Comparison of ENCODE assay signal across 18 cellular contexts in genomic region chr6:85047818-85048217, GRCh38.
"Had no signal": no experiment of that assay in that cellular context is flagged by ENCODE, and none has a peak within 500 bp of the region (broad histone marks: within the 10 kb centered on the region; RNA-seq: fewer than 3 reads in every experiment).

No MANE protein-coding gene starts in this region.

- H3K36me3 ChIP-seq: colonic mucosa, heart left ventricle, neutrophil, tibial nerve had no signal

- H3K27ac Mint-ChIP-seq: endodermal cell; naive thymus-derived CD8-positive, alpha-beta T cell; stimulated activated naive B cell treated with anti-CD40 and anti-IgM and Interleukin-4, amounts not matched to agents 10 μg/mL and 1 μg/mL and 100 μg/mL, for 72 hours; stimulated activated naive CD8-positive, alpha-beta T cell treated with anti-CD3 and anti-CD28 coated beads, Interleukin-15, amount 100 ng/mL, for 72 hours had no signal

- H3K4me3 ChIP-seq: colonic mucosa, heart left ventricle, mucosa of descending colon, psoas muscle, testis, tibial nerve had no signal

- H3K9me3 Mint-ChIP-seq: endodermal cell; stimulated activated naive B cell treated with anti-CD40 and anti-IgM and Interleukin-4, amounts not matched to agents 10 μg/mL and 1 μg/mL and 100 μg/mL, for 72 hours; stimulated activated naive CD8-positive, alpha-beta T cell treated with anti-CD3 and anti-CD28 coated beads, Interleukin-15, amount 100 ng/mL, for 72 hours had no signal

- ATAC-seq: heart left ventricle; left lobe of liver; mucosa of descending colon; naive thymus-derived CD8-positive, alpha-beta T cell; psoas muscle; sciatic nerve; stimulated activated naive B cell treated with anti-CD40 and anti-IgM and Interleukin-4, amounts not matched to agents 10 μg/mL and 1 μg/mL and 100 μg/mL, for 72 hours; stimulated activated naive CD8-positive, alpha-beta T cell treated with anti-CD3 and anti-CD28 coated beads, Interleukin-15, amount 100 ng/mL, for 72 hours had no signal

- H3K4me3 Mint-ChIP-seq: endodermal cell; naive thymus-derived CD8-positive, alpha-beta T cell; stimulated activated naive B cell treated with anti-CD40 and anti-IgM and Interleukin-4, amounts not matched to agents 10 μg/mL and 1 μg/mL and 100 μg/mL, for 72 hours; stimulated activated naive CD8-positive, alpha-beta T cell treated with anti-CD3 and anti-CD28 coated beads, Interleukin-15, amount 100 ng/mL, for 72 hours had no signal

- H3K4me1 ChIP-seq: colonic mucosa, heart left ventricle, psoas muscle, testis, tibial nerve had no signal

- H3K27me3 ChIP-seq: colonic mucosa, heart left ventricle, neutrophil, testis, tibial nerve had no signal

- H3K27ac ChIP-seq: colonic mucosa, heart left ventricle, neutrophil, psoas muscle, testis, tibial nerve had no signal

- DNase-seq: colonic mucosa; effector CD4-positive, alpha-beta T cell; endodermal cell; heart left ventricle; hypothalamus; mucosa of descending colon; naive thymus-derived CD8-positive, alpha-beta T cell; psoas muscle; retina; stimulated activated CD4-positive, alpha-beta T cell treated with anti-CD3 and anti-CD28 coated beads, Interleukin-2, amount 100 ng/mL, for 24 hours; stimulated activated CD4-positive, alpha-beta T cell treated with anti-CD3 and anti-CD28 coated beads, Interleukin-4, amount 100 ng/mL, for 4 hours; stimulated activated naive B cell treated with anti-CD40 and anti-IgM and Interleukin-4, amounts not matched to agents 10 μg/mL and 1 μg/mL and 100 μg/mL, for 72 hours; stimulated activated naive CD8-positive, alpha-beta T cell treated with anti-CD3 and anti-CD28 coated beads, Interleukin-15, amount 100 ng/mL, for 72 hours; testis had no signal

- H3K36me3 Mint-ChIP-seq: naive thymus-derived CD8-positive, alpha-beta T cell; stimulated activated naive B cell treated with anti-CD40 and anti-IgM and Interleukin-4, amounts not matched to agents 10 μg/mL and 1 μg/mL and 100 μg/mL, for 72 hours had no signal

- H3K9me3 ChIP-seq: colonic mucosa, mucosa of descending colon, neutrophil, psoas muscle, testis, tibial nerve had no signal

- H3K27me3 Mint-ChIP-seq: stimulated activated naive B cell treated with anti-CD40 and anti-IgM and Interleukin-4, amounts not matched to agents 10 μg/mL and 1 μg/mL and 100 μg/mL, for 72 hours; stimulated activated naive CD8-positive, alpha-beta T cell treated with anti-CD3 and anti-CD28 coated beads, Interleukin-15, amount 100 ng/mL, for 72 hours had no signal

- H3K4me1 Mint-ChIP-seq: endodermal cell; naive thymus-derived CD8-positive, alpha-beta T cell; stimulated activated naive B cell treated with anti-CD40 and anti-IgM and Interleukin-4, amounts not matched to agents 10 μg/mL and 1 μg/mL and 100 μg/mL, for 72 hours; stimulated activated naive CD8-positive, alpha-beta T cell treated with anti-CD3 and anti-CD28 coated beads, Interleukin-15, amount 100 ng/mL, for 72 hours had no signal
